In the genomic region with DNA sequence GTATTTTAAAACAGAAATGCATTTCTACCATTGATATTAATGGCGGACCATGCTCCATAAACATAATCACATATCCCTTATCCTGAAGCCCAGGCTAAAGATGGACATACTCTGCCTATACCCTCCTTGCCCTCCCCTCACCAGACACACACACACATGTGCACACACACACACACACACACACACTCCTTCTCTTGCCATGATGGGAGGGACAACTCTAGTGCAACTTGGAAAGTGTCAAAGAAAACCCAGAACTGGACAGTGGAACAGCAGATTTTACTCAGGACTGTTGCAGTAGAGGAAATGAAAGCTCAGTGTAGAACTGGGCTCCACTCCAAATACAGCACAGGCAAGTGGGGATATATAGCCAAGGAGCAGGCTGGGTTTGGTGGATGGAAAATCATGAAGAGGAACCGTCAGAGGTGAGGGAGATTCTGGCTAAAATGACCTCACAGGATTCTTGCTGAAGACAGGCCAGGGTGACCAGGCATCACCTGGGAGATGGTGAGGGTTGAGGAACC, we compare ENCODE assay signal across 15 cellular contexts. TPM values are rescaled to one million over a fixed set of nuclear protein-coding genes. Genes with fewer than 3 reads are reported as not detected.
A peak's percentile ranks its signal among the peaks of the same experiment; 100 is the strongest.
DNase-seq lines count a peak whose midpoint lies in the region; TF ChIP-seq lines count a peak whose summit lies in the region.
"Had no signal": no experiment of that assay in that cellular context is flagged by ENCODE, and none has a peak within 500 bp of the region (broad histone marks: within the 10 kb centered on the region; RNA-seq: fewer than 3 reads in every experiment).

No MANE protein-coding gene starts in this region.

- H2AFZ ChIP-seq in SK-N-SH (ENCODE audit: low read depth): no peak overlapping the region

- H3K4me3 ChIP-seq in SK-N-SH (ENCODE audit: low read depth in 2 of 2, low read length in 1 of 2): no peak overlapping the region
- H3K4me3 ChIP-seq: adrenal gland, lung, upper lobe of left lung had no signal

- no peak overlapping the region for H3K9ac ChIP-seq in SK-N-SH

- H3K4me1 ChIP-seq in SK-N-SH (ENCODE audit: control insufficient read depth in 1 of 2, insufficient read depth in 2 of 2, low read depth in 1 of 2, low read length in 1 of 2): peaks cover 13 to 23% of the 10 kb centered on the region in 2 experiments; a peak in 3 of 4 replicates

- POLR2A ChIA-PET in SK-N-SH (lab: Yijun Ruan, JAX): no interaction called here

- no peak for TF ChIP-seq EP300 in SK-N-SH (IDR thresholded peaks at IDR 0.05; ENCODE audit: borderline replicate concordance in 1 of 2, low read depth in 1 of 2, low read length in 1 of 2)

- peaks cover 0 to 21% of the 10 kb centered on the region in 2 experiments for H3K36me3 ChIP-seq in SK-N-SH (replicated peaks in 1 of 2; ENCODE audit: control insufficient read depth in 1 of 2, insufficient read depth in 2 of 2, low read length in 1 of 2)
- H3K36me3 ChIP-seq: adrenal gland, upper lobe of left lung had no signal

- CTCF ChIA-PET in SK-N-SH (lab: Yijun Ruan, JAX): interaction anchor here (0.9 kb wide), 1 partner anchor 14 kb away, joined by 3 read pairs; no protein-coding TSS in a partner anchor

- H4K20me1 ChIP-seq in SK-N-SH (ENCODE audit: insufficient read depth): no peaks in the 10 kb centered on the region

- no peak overlapping the region for H3K4me2 ChIP-seq in SK-N-SH

- H3K27ac ChIP-seq in SK-N-SH (ENCODE audit: low read depth in 2 of 2, low read length in 1 of 2): no peak overlapping the region

- TF ChIP-seq CTCF in SK-N-SH (IDR thresholded peaks at IDR 0.05): no peak

- no peaks in the 10 kb centered on the region for H3K27me3 ChIP-seq in SK-N-SH (ENCODE audit: insufficient read depth)
- H3K27me3 ChIP-seq: adrenal gland, upper lobe of left lung had no signal

- WGBS in SK-N-SH (ENCODE audit: low lambda C conversion rate): 88% methylated on average over 2 of the region's 2 CpGs

- H3K79me2 ChIP-seq in SK-N-SH (ENCODE audit: insufficient read depth): no peaks in the 10 kb centered on the region

- peak; percentile 55 for DNase-seq in Ammon's horn (ENCODE audit: low spot score)
- peak; percentile 13 for DNase-seq in NCI-H1092 (lab: John Stamatoyannopoulos, UW)
- peak; percentile 17 for DNase-seq in fibroblast of gingiva (ENCODE audit: low read depth)
- DNase-seq in medulla oblongata (ENCODE audit: extremely low spot score): peak; percentile 65
- DNase-seq in NCI-H526 treated with DMSO at 0.1 percent for 48 hours (lab: John Stamatoyannopoulos, UW): no peak
- no peak for DNase-seq in NCI-H1694 (lab: John Stamatoyannopoulos, UW)
- DNase-seq in SK-N-SH: no peak
- DNase-seq in NCI-H1930 (lab: John Stamatoyannopoulos, UW): no peak
- DNase-seq: activated CD4-positive, CD25-positive, alpha-beta regulatory T cell treated with anti-CD3 and anti-CD28 coated beads, Interleukin-2, amount 50 U/mL, for 72 hours; activated T-cell treated with anti-CD3 and anti-CD28 coated beads for 4 hours; NCI-H2171; occipital lobe; upper lobe of left lung had no signal

- H3F3A ChIP-seq in SK-N-SH (replicated peaks; ENCODE audit: insufficient read depth): no peaks in the 10 kb centered on the region

- no peaks in the 10 kb centered on the region for H3K9me3 ChIP-seq in SK-N-SH
- H3K9me3 ChIP-seq: adrenal gland, upper lobe of left lung had no signal

- TF ChIP-seq RAD21 in SK-N-SH (IDR thresholded peaks at IDR 0.05; ENCODE audit: low read length): no peak

- no peaks in the 10 kb centered on the region for H3K9me2 ChIP-seq in SK-N-SH

TF ChIP-seq in SK-N-SH, 30 proteins besides CTCF, POLR2A, EP300 and RAD21:
- TF ChIP-seq FOXM1 (IDR thresholded peaks at IDR 0.05; ENCODE audit: low read depth): no peak
- no peak for TF ChIP-seq SIN3A (IDR thresholded peaks at IDR 0.05; ENCODE audit: borderline replicate concordance, low read depth, low read length)
- TF ChIP-seq GATA2 (CRISPR knock-in tag; IDR thresholded peaks at IDR 0.05): no peak
- TF ChIP-seq, protein P1, sequence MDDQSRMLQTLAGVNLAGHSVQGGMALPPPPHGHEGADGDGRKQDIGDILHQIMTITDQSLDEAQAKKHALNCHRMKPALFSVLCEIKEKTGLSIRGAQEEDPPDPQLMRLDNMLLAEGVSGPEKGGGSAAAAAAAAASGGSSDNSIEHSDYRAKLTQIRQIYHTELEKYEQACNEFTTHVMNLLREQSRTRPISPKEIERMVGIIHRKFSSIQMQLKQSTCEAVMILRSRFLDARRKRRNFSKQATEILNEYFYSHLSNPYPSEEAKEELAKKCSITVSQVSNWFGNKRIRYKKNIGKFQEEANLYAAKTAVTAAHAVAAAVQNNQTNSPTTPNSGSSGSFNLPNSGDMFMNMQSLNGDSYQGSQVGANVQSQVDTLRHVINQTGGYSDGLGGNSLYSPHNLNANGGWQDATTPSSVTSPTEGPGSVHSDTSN (IDR thresholded peaks at IDR 0.05): no peak
- no peak for TF ChIP-seq CHD2 (IDR thresholded peaks at IDR 0.05; ENCODE audit: low read length, partially characterized antibody)
- TF ChIP-seq, protein P2, sequence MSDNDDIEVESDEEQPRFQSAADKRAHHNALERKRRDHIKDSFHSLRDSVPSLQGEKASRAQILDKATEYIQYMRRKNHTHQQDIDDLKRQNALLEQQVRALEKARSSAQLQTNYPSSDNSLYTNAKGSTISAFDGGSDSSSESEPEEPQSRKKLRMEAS (IDR thresholded peaks at IDR 0.05; ENCODE audit: low read depth): no peak
- TF ChIP-seq TEAD4 (IDR thresholded peaks at IDR 0.05; ENCODE audit: borderline replicate concordance, insufficient read depth): no peak
- TF ChIP-seq GABPA (IDR thresholded peaks at IDR 0.05; ENCODE audit: low read depth): no peak
- TF ChIP-seq FOSL2 (IDR thresholded peaks at IDR 0.05; ENCODE audit: borderline replicate concordance, low read depth): no peak
- no peak for TF ChIP-seq NRF1 (IDR thresholded peaks at IDR 0.05; ENCODE audit: low read depth, low read length)
- TF ChIP-seq EZH2phosphoT487 (IDR thresholded peaks at IDR 0.05; ENCODE audit: borderline replicate concordance, low read depth): no peak
- TF ChIP-seq, protein P3, sequence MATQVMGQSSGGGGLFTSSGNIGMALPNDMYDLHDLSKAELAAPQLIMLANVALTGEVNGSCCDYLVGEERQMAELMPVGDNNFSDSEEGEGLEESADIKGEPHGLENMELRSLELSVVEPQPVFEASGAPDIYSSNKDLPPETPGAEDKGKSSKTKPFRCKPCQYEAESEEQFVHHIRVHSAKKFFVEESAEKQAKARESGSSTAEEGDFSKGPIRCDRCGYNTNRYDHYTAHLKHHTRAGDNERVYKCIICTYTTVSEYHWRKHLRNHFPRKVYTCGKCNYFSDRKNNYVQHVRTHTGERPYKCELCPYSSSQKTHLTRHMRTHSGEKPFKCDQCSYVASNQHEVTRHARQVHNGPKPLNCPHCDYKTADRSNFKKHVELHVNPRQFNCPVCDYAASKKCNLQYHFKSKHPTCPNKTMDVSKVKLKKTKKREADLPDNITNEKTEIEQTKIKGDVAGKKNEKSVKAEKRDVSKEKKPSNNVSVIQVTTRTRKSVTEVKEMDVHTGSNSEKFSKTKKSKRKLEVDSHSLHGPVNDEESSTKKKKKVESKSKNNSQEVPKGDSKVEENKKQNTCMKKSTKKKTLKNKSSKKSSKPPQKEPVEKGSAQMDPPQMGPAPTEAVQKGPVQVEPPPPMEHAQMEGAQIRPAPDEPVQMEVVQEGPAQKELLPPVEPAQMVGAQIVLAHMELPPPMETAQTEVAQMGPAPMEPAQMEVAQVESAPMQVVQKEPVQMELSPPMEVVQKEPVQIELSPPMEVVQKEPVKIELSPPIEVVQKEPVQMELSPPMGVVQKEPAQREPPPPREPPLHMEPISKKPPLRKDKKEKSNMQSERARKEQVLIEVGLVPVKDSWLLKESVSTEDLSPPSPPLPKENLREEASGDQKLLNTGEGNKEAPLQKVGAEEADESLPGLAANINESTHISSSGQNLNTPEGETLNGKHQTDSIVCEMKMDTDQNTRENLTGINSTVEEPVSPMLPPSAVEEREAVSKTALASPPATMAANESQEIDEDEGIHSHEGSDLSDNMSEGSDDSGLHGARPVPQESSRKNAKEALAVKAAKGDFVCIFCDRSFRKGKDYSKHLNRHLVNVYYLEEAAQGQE (IDR thresholded peaks at IDR 0.05; ENCODE audit: low read depth, low read length): no peak
- TF ChIP-seq, protein P4, sequence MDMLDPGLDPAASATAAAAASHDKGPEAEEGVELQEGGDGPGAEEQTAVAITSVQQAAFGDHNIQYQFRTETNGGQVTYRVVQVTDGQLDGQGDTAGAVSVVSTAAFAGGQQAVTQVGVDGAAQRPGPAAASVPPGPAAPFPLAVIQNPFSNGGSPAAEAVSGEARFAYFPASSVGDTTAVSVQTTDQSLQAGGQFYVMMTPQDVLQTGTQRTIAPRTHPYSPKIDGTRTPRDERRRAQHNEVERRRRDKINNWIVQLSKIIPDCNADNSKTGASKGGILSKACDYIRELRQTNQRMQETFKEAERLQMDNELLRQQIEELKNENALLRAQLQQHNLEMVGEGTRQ (IDR thresholded peaks at IDR 0.05; ENCODE audit: borderline replicate concordance, low read depth, low read length): no peak
TF ChIP-seq in SK-N-SH: peak in this region for 0.

RNA-seq across cellular contexts. Expression of a gene that starts 40.8 kb away (rescaled TPM):
- polyA plus RNA-seq in SK-N-SH (2012; rRNA removed): 4.6 and 6.8 TPM in 2 replicates
- 5.9 and 6.2 TPM in 2 replicates for polyA plus RNA-seq in SK-N-SH (2012; cell fraction: cytosol; rRNA removed)
- 5.1 and 10.3 TPM in 2 replicates for polyA plus RNA-seq in SK-N-SH (2012; cell fraction: nucleus; rRNA removed)

Comparison
In these comparisons a context has a peak if more than half of its experiments do, and no peak if none do; other contexts are left out.
1. DNase-seq: peak in Ammon's horn (single experiment), NCI-H1092 (single experiment), fibroblast of gingiva (single experiment) and medulla oblongata (single experiment); none in NCI-H526 treated with DMSO at 0.1 percent for 48 hours (single experiment), NCI-H1694 (single experiment), SK-N-SH (single experiment) and NCI-H1930 (0 of 2).